19 cellular contexts compared by ENCODE assay signal in the genomic region with DNA sequence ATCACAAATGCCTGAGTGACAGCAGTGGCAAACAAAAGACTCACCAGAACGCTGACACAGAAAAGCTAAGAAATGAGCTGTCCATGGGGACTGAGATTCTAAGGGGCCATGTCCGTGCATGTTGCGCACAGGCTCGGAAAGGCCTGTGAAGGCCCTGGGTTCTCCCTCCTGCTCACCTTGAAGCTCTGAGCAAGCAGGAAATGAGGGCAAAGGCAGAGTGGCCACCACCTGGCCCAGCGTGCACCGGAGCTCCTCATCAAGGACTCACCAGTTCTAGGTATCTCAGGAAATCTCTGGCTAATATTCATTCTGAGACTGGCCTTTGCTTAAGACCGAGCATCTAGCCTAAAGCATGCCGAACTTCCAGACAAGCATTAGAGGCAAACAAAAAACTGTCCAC.
"Had no signal": no experiment of that assay in that cellular context is flagged by ENCODE, and none has a peak within 500 bp of the region (broad histone marks: within the 10 kb centered on the region; RNA-seq: fewer than 3 reads in every experiment).

No MANE protein-coding gene starts in this region.

- FAIRE-seq: endothelial cell of umbilical vein had no signal

- ATAC-seq: activated T-cell treated with anti-CD3 and anti-CD28 coated beads, Interleukin-2, amount 50 U/mL, for 72 hours; effector memory CD8-positive, alpha-beta T cell; left ventricle myocardium superior; psoas muscle had no signal

- H3K27ac ChIP-seq: coronary artery, parathyroid adenoma, psoas muscle, uterus, VCaP had no signal

- DNase-seq: activated CD4-positive, alpha-beta T cell treated with anti-CD3 and anti-CD28 coated beads for 4 hours; activated CD4-positive, alpha-beta T cell treated with anti-CD3 and anti-CD28 coated beads, Interleukin-2, amount 50 U/mL, for 4 hours; activated effector memory CD4-positive, alpha-beta T cell treated with Interleukin-2 at 50 U/mL for 16 hours; activated naive CD4-positive, alpha-beta T cell treated with Interleukin-2 at 50 U/mL for 16 hours; activated T-cell treated with anti-CD3 and anti-CD28 coated beads for 4 hours; activated T-cell treated with anti-CD3 and anti-CD28 coated beads, Interleukin-2, amount 50 U/mL, for 72 hours; anterior cingulate cortex; effector memory CD8-positive, alpha-beta T cell; left ventricle myocardium superior; naive B cell; nephron progenitor cell; nucleus accumbens; psoas muscle; stimulated activated naive CD4-positive, alpha-beta T cell treated with Interleukin-2 at 50 U/mL for 16 hours; uterus had no signal

- H3K79me2 ChIP-seq: parathyroid adenoma had no signal

- H3K9ac ChIP-seq: parathyroid adenoma had no signal

- H3K36me3 ChIP-seq: uterus had no signal

- H2AFZ ChIP-seq: parathyroid adenoma had no signal

- H3K4me3 ChIP-seq: coronary artery, psoas muscle, uterus had no signal

- H3K9me3 ChIP-seq: psoas muscle, uterus had no signal

- H3K4me1 ChIP-seq: parathyroid adenoma, uterus had no signal

- H3K27me3 ChIP-seq: uterus had no signal
